In genomic region chr1:52209429-52209828, GRCh38 we compare ENCODE assay signal across 18 cellular contexts.
DNase-seq lines count a peak whose midpoint lies in the region; ATAC-seq, FAIRE-seq and TF ChIP-seq lines count a peak whose summit lies in the region.
"Had no signal": no experiment of that assay in that cellular context is flagged by ENCODE, and none has a peak within 500 bp of the region (broad histone marks: within the 10 kb centered on the region; RNA-seq: fewer than 3 reads in every experiment).

No MANE protein-coding gene starts in this region.

- DNase-seq in activated CD4-positive, alpha-beta T cell treated with anti-CD3 and anti-CD28 coated beads for 36 hours: no peak
- no peak for DNase-seq in activated CD4-positive, alpha-beta T cell treated with anti-CD3 and anti-CD28 coated beads, Interleukin-2, amount 50 U/mL, for 1 hour
- peak; percentile 3 for DNase-seq in GM12865 (ENCODE audit: low read depth)
- no peak for DNase-seq in GM12878 (ENCODE audit: low read depth, low spot score)
- DNase-seq in T-helper 1 cell: no peak
- no peak for DNase-seq in stimulated activated naive CD4-positive, alpha-beta T cell (lab: John Stamatoyannopoulos, UW)
- DNase-seq: CD8-positive, alpha-beta T cell; COR-L47; DMS153; DMS79 treated with DMSO at 0.1 percent for 48 hours had no signal

- H3K4me3 ChIP-seq in GM12865 (ENCODE audit: low read depth, low read length) (no peak overlapping the region), GM12878 (no peak overlapping the region)

- peaks cover 3% of the 10 kb centered on the region; the same call in 1 of the 2 replicates for H3K4me1 ChIP-seq in GM12878 (ENCODE audit: control insufficient read depth, insufficient read depth, low read length)

- CTCF ChIA-PET in activated CD4-positive, alpha-beta T cell treated with anti-CD3 and anti-CD28 coated beads for 36 hours (lab: Charles Lee): interaction anchor here (0.7 kb wide), 1 partner anchor 67 kb away, joined by 4 read pairs; the partner anchor contains the start of gene ZFYVE9
- CTCF ChIA-PET in GM12878 (lab: Yijun Ruan, JAX): no interaction called here

- FAIRE-seq in GM12878 (lab: Jason Lieb, UNC): no peak
- FAIRE-seq: D721Med, G401.6, GM19239 had no signal

- H3K27ac ChIP-seq in GM12878 (ENCODE audit: control insufficient read depth, insufficient read depth): no peak overlapping the region
- H3K27ac ChIP-seq: 22Rv1, HL-60 had no signal

- RAD21 ChIA-PET in GM12878 (lab: Charles Lee; ENCODE audit: unreplicated experiment): no interaction called here

- H3K9ac ChIP-seq in GM12878 (ENCODE audit: control insufficient read depth, insufficient read depth, low read length): no peak overlapping the region

- peaks cover 3% of the 10 kb centered on the region for H3K36me3 Mint-ChIP-seq in activated CD4-positive, alpha-beta T cell treated with anti-CD3 and anti-CD28 coated beads for 36 hours (ENCODE audit: low read depth)
- H3K36me3 Mint-ChIP-seq: CD14-positive monocyte had no signal

- no peaks in the 10 kb centered on the region for H3K36me3 ChIP-seq in GM12878 (ENCODE audit: control insufficient read depth in 2 of 2, insufficient read depth in 2 of 2, low read length in 1 of 2)

- SMC1A ChIA-PET in GM12878 (lab: Charles Lee; ENCODE audit: uncharacterized antibody, unreplicated experiment): no interaction called here

- H3K4me2 ChIP-seq in GM12878 (ENCODE audit: control insufficient read depth, insufficient read depth): no peak overlapping the region

- POLR2A ChIA-PET in activated CD4-positive, alpha-beta T cell treated with anti-CD3 and anti-CD28 coated beads for 36 hours (lab: Charles Lee): no interaction called here
- POLR2A ChIA-PET in GM12878 (lab: Charles Lee): no interaction called here

- no peaks in the 10 kb centered on the region for H3K27me3 Mint-ChIP-seq in activated CD4-positive, alpha-beta T cell treated with anti-CD3 and anti-CD28 coated beads for 36 hours

- peaks cover 31% of the 10 kb centered on the region for H3K4me1 Mint-ChIP-seq in activated CD4-positive, alpha-beta T cell treated with anti-CD3 and anti-CD28 coated beads for 36 hours
- H3K4me1 Mint-ChIP-seq: CD14-positive monocyte had no signal

- TF ChIP-seq RAD21 in GM12878 (IDR thresholded peaks at IDR 0.05; ENCODE audit: insufficient read depth, low read depth, low read length): no peak

- no peaks in the 10 kb centered on the region for H3K9me3 Mint-ChIP-seq in activated CD4-positive, alpha-beta T cell treated with anti-CD3 and anti-CD28 coated beads for 36 hours (ENCODE audit: low read depth)

- H3K9me3 ChIP-seq in GM12878 (replicated peaks; ENCODE audit: control insufficient read depth, insufficient read depth, low read length): no peaks in the 10 kb centered on the region; the same call in 1 of the 3 replicates

- TF ChIP-seq EP300 in GM12878 (IDR thresholded peaks at IDR 0.05; ENCODE audit: borderline replicate concordance in 1 of 2, control insufficient read depth in 1 of 2, low read depth in 2 of 2, low read length in 2 of 2): no peak

- peak; percentile 31 for ATAC-seq in activated CD4-positive, alpha-beta T cell treated with anti-CD3 and anti-CD28 coated beads for 36 hours
- ATAC-seq in GM12878 (no peak; the same call in 2 of the 3 replicates), esophagus mucosa (peak; percentile 66), GM21423 (IDR thresholded peaks at IDR 0.05; ENCODE audit: unreplicated experiment) (no peak)
- ATAC-seq: CD8-positive, alpha-beta T cell had no signal

- no TSS peak for BruUV-seq in GM12878 (replicated peaks; lab: Mats Ljungman, UMichigan)

- H3K27me3 ChIP-seq in GM12878 (replicated peaks in 1 of 2; ENCODE audit: control insufficient read depth in 2 of 2, insufficient read depth in 2 of 2, low read length in 1 of 2): no peaks in the 10 kb centered on the region

- intact Hi-C loops in activated CD4-positive, alpha-beta T cell treated with anti-CD3 and anti-CD28 coated beads for 36 hours (cut with DNase I, micrococcal nuclease): no loop called here
- intact Hi-C loops in GM12878 (cut with micrococcal nuclease; ENCODE audit: unreplicated experiment): no loop called here

- WGBS in GM12878 (ENCODE audit: insufficient coverage, insufficient replicate concordance, low lambda C conversion rate, missing lambda C conversion rate): 36% methylated on average over 2 of the region's 2 CpGs

- no peak overlapping the region for H2AFZ ChIP-seq in GM12878 (ENCODE audit: control insufficient read depth, low read depth, low read length)

- in situ Hi-C loops in GM12878 (cut with MboI): no loop called here

- no peaks in the 10 kb centered on the region for H4K20me1 ChIP-seq in GM12878 (ENCODE audit: control insufficient read depth, insufficient read depth)

- peak overlapping the region; percentile 39 for H3K27ac Mint-ChIP-seq in activated CD4-positive, alpha-beta T cell treated with anti-CD3 and anti-CD28 coated beads for 36 hours
- H3K27ac Mint-ChIP-seq: CD14-positive monocyte; CD8-positive, alpha-beta T cell had no signal

- H3K79me2 ChIP-seq in GM12878 (ENCODE audit: control insufficient read depth, insufficient read depth, low read length): no peaks in the 10 kb centered on the region

- no peak for TF ChIP-seq CTCF in GM12865 (IDR thresholded peaks at IDR 0.05; ENCODE audit: insufficient read depth, low read depth, low read length, missing control alignments)
- TF ChIP-seq CTCF in GM12878 (IDR thresholded peaks at IDR 0.05 in 2 of 3, conservative IDR thresholded peaks at IDR 0.05 in 1 of 3; ENCODE audit: control insufficient read depth in 2 of 3, extremely low read depth in 1 of 3, insufficient read depth in 1 of 3, low read depth in 3 of 3, low read length in 3 of 3): no peak

- H3K4me3 Mint-ChIP-seq in activated CD4-positive, alpha-beta T cell treated with anti-CD3 and anti-CD28 coated beads for 36 hours: no peak overlapping the region
- H3K4me3 Mint-ChIP-seq: CD8-positive, alpha-beta T cell had no signal

- TF ChIP-seq POLR2A in GM12878 (IDR thresholded peaks at IDR 0.05; ENCODE audit: low read depth, low read length): no peak

TF ChIP-seq in GM12878, 131 proteins besides CTCF, POLR2A, EP300 and RAD21:
- TF ChIP-seq NFIC (IDR thresholded peaks at IDR 0.05; ENCODE audit: low read depth, low read length) (0 out of 2 replicates have a peak, but pooled peaks have one; percentile 20), SRF (IDR thresholded peaks at IDR 0.05; ENCODE audit: low read depth in 2 of 2, low read length in 2 of 2) (no peak), SIN3A (IDR thresholded peaks at IDR 0.05; ENCODE audit: low read depth, low read length) (no peak), IKZF2 (IDR thresholded peaks at IDR 0.05) (no peak)

Comparison
In these comparisons a context has a peak if more than half of its experiments do, and no peak if none do; other contexts are left out.
1. ATAC-seq: peak in activated CD4-positive, alpha-beta T cell treated with anti-CD3 and anti-CD28 coated beads for 36 hours (single experiment) and esophagus mucosa (single experiment); none in GM12878 (single experiment) and GM21423 (single experiment).